In genomic region chr11:106063009-106063408, GRCh38 we compare ENCODE assay signal across 16 cellular contexts. TPM values are rescaled to one million over a fixed set of nuclear protein-coding genes. Genes with fewer than 3 reads are reported as not detected.
DNase-seq lines count a peak whose midpoint lies in the region; ATAC-seq and TF ChIP-seq lines count a peak whose summit lies in the region.
"Had no signal": no experiment of that assay in that cellular context is flagged by ENCODE, and none has a peak within 500 bp of the region (broad histone marks: within the 10 kb centered on the region; RNA-seq: fewer than 3 reads in every experiment).

No MANE protein-coding gene starts in this region.

- H3K27me3 ChIP-seq in left ventricle myocardium inferior (ENCODE audit: low read depth): no peaks in the 10 kb centered on the region

- peak; percentile 73 for ATAC-seq in activated CD8-positive, alpha-beta T cell treated with anti-CD3 and anti-CD28 coated beads for 36 hours
- ATAC-seq in activated CD8-positive, alpha-beta T cell treated with anti-CD3 and anti-CD28 coated beads, Interleukin-2, amount 10 ng/mL, durations not matched to agents 7 days and 5 days: no peak
- ATAC-seq in HG02642 (IDR thresholded peaks at IDR 0.05; ENCODE audit: poor library complexity, unreplicated experiment) (peak; percentile 60), HG03460 (IDR thresholded peaks at IDR 0.05; ENCODE audit: unreplicated experiment) (peak; percentile 48)
- peak; percentile 79 to 88 for ATAC-seq in stimulated activated naive B cell treated with anti-CD40 and anti-IgM and Interleukin-4, amounts not matched to agents 10 μg/mL and 1 μg/mL and 100 μg/mL, for 72 hours (replicated peaks)
- ATAC-seq: WTC11 had no signal

- intact Hi-C loops in activated CD8-positive, alpha-beta T cell treated with anti-CD3 and anti-CD28 coated beads for 36 hours (cut with micrococcal nuclease): no loop called here
- intact Hi-C loops in left ventricle myocardium inferior (cut with micrococcal nuclease): no loop called here

- H3K9me3 ChIP-seq in left ventricle myocardium inferior (replicated peaks): no peaks in the 10 kb centered on the region
- H3K9me3 ChIP-seq: SK-N-SH had no signal

- H3K4me1 Mint-ChIP-seq in activated CD8-positive, alpha-beta T cell treated with anti-CD3 and anti-CD28 coated beads for 36 hours (ENCODE audit: low read depth): peaks cover 15% of the 10 kb centered on the region
- peaks cover 9% of the 10 kb centered on the region for H3K4me1 Mint-ChIP-seq in activated CD8-positive, alpha-beta T cell treated with anti-CD3 and anti-CD28 coated beads, Interleukin-2, amount 10 ng/mL, durations not matched to agents 7 days and 5 days (ENCODE audit: low read depth)
- H3K4me1 Mint-ChIP-seq in stimulated activated naive B cell treated with anti-CD40 and anti-IgM and Interleukin-4, amounts not matched to agents 10 μg/mL and 1 μg/mL and 100 μg/mL, for 72 hours: peaks cover 5 to 9% of the 10 kb centered on the region in 2 donors
- peaks cover 11% of the 10 kb centered on the region for H3K4me1 Mint-ChIP-seq in T-helper 2 cell treated with Interferon-gamma antibody and Interleukin-4, amounts not matched to agents 5 μg/mL and 100 μg/mL, for 36 hours (ENCODE audit: low read depth)

- CTCF ChIA-PET in activated CD8-positive, alpha-beta T cell treated with anti-CD3 and anti-CD28 coated beads for 36 hours (lab: Charles Lee): interaction anchor here (1.6 kb wide), 1 partner anchor 13 kb away, joined by 3 read pairs; no protein-coding TSS in a partner anchor
- CTCF ChIA-PET in activated CD8-positive, alpha-beta T cell treated with anti-CD3 and anti-CD28 coated beads, Interleukin-2, amount 10 ng/mL, durations not matched to agents 7 days and 5 days (lab: Charles Lee): interaction anchor here (1.5 kb wide), 1 partner anchor 14 kb away, joined by 3 read pairs; the partner anchor contains the start of genes AASDHPPT and KBTBD3

- DNase-seq in activated CD8-positive, alpha-beta T cell treated with anti-CD3 and anti-CD28 coated beads for 36 hours: peak; percentile 17
- no peak for DNase-seq in activated CD8-positive, alpha-beta T cell treated with anti-CD3 and anti-CD28 coated beads, Interleukin-2, amount 10 ng/mL, durations not matched to agents 7 days and 5 days
- no peak for DNase-seq in stimulated activated naive B cell treated with anti-CD40 and anti-IgM and Interleukin-4, amounts not matched to agents 10 μg/mL and 1 μg/mL and 100 μg/mL, for 72 hours
- no peak for DNase-seq in T-helper 2 cell treated with Interferon-gamma antibody and Interleukin-4, amounts not matched to agents 5 μg/mL and 100 μg/mL, for 36 hours (ENCODE audit: low spot score)
- DNase-seq in SK-N-DZ (ENCODE audit: low spot score) (no peak), left ventricle myocardium inferior (no peak)
- DNase-seq: amygdala, GM23248, Karpas-422, NCI-H2081 had no signal

- peaks cover 4% of the 10 kb centered on the region for H3K36me3 ChIP-seq in left ventricle myocardium inferior

- no peak for TF ChIP-seq CTCF in activated CD8-positive, alpha-beta T cell treated with anti-CD3 and anti-CD28 coated beads for 36 hours (IDR thresholded peaks at IDR 0.05)
- no peak for TF ChIP-seq CTCF in left ventricle myocardium inferior (IDR thresholded peaks at IDR 0.05; ENCODE audit: borderline replicate concordance)

- no peak overlapping the region for H3K4me3 Mint-ChIP-seq in activated CD8-positive, alpha-beta T cell treated with anti-CD3 and anti-CD28 coated beads for 36 hours
- H3K4me3 Mint-ChIP-seq in activated CD8-positive, alpha-beta T cell treated with anti-CD3 and anti-CD28 coated beads, Interleukin-2, amount 10 ng/mL, durations not matched to agents 7 days and 5 days: no peak overlapping the region
- no peak overlapping the region for H3K4me3 Mint-ChIP-seq in stimulated activated naive B cell treated with anti-CD40 and anti-IgM and Interleukin-4, amounts not matched to agents 10 μg/mL and 1 μg/mL and 100 μg/mL, for 72 hours
- H3K4me3 Mint-ChIP-seq in T-helper 2 cell treated with Interferon-gamma antibody and Interleukin-4, amounts not matched to agents 5 μg/mL and 100 μg/mL, for 36 hours: no peak overlapping the region
- H3K4me3 Mint-ChIP-seq: type B pancreatic cell, WTC11 had no signal

- H3K27me3 Mint-ChIP-seq in activated CD8-positive, alpha-beta T cell treated with anti-CD3 and anti-CD28 coated beads for 36 hours: no peaks in the 10 kb centered on the region
- no peaks in the 10 kb centered on the region for H3K27me3 Mint-ChIP-seq in activated CD8-positive, alpha-beta T cell treated with anti-CD3 and anti-CD28 coated beads, Interleukin-2, amount 10 ng/mL, durations not matched to agents 7 days and 5 days (ENCODE audit: low read depth)
- no peaks in the 10 kb centered on the region for H3K27me3 Mint-ChIP-seq in stimulated activated naive B cell treated with anti-CD40 and anti-IgM and Interleukin-4, amounts not matched to agents 10 μg/mL and 1 μg/mL and 100 μg/mL, for 72 hours
- H3K27me3 Mint-ChIP-seq in T-helper 2 cell treated with Interferon-gamma antibody and Interleukin-4, amounts not matched to agents 5 μg/mL and 100 μg/mL, for 36 hours (ENCODE audit: low read depth): no peaks in the 10 kb centered on the region
- H3K27me3 Mint-ChIP-seq: progenitor cell of endocrine pancreas, type B pancreatic cell had no signal

- H3K36me3 Mint-ChIP-seq in activated CD8-positive, alpha-beta T cell treated with anti-CD3 and anti-CD28 coated beads for 36 hours (ENCODE audit: low read depth): peaks cover 13% of the 10 kb centered on the region
- H3K36me3 Mint-ChIP-seq in activated CD8-positive, alpha-beta T cell treated with anti-CD3 and anti-CD28 coated beads, Interleukin-2, amount 10 ng/mL, durations not matched to agents 7 days and 5 days (ENCODE audit: low read depth): peaks cover 6% of the 10 kb centered on the region
- peaks cover 7 to 8% of the 10 kb centered on the region in 2 donors for H3K36me3 Mint-ChIP-seq in stimulated activated naive B cell treated with anti-CD40 and anti-IgM and Interleukin-4, amounts not matched to agents 10 μg/mL and 1 μg/mL and 100 μg/mL, for 72 hours
- peaks cover 8% of the 10 kb centered on the region for H3K36me3 Mint-ChIP-seq in T-helper 2 cell treated with Interferon-gamma antibody and Interleukin-4, amounts not matched to agents 5 μg/mL and 100 μg/mL, for 36 hours (ENCODE audit: low read depth)
- H3K36me3 Mint-ChIP-seq: type B pancreatic cell, WTC11 had no signal

- POLR2A ChIA-PET in activated CD8-positive, alpha-beta T cell treated with anti-CD3 and anti-CD28 coated beads for 36 hours (lab: Charles Lee): no interaction called here
- POLR2A ChIA-PET in activated CD8-positive, alpha-beta T cell treated with anti-CD3 and anti-CD28 coated beads, Interleukin-2, amount 10 ng/mL, durations not matched to agents 7 days and 5 days (lab: Charles Lee): no interaction called here

- no peak overlapping the region for H3K27ac Mint-ChIP-seq in activated CD8-positive, alpha-beta T cell treated with anti-CD3 and anti-CD28 coated beads for 36 hours
- H3K27ac Mint-ChIP-seq in activated CD8-positive, alpha-beta T cell treated with anti-CD3 and anti-CD28 coated beads, Interleukin-2, amount 10 ng/mL, durations not matched to agents 7 days and 5 days: no peak overlapping the region
- no peak overlapping the region for H3K27ac Mint-ChIP-seq in stimulated activated naive B cell treated with anti-CD40 and anti-IgM and Interleukin-4, amounts not matched to agents 10 μg/mL and 1 μg/mL and 100 μg/mL, for 72 hours
- H3K27ac Mint-ChIP-seq in T-helper 2 cell treated with Interferon-gamma antibody and Interleukin-4, amounts not matched to agents 5 μg/mL and 100 μg/mL, for 36 hours: no peak overlapping the region
- H3K27ac Mint-ChIP-seq: progenitor cell of endocrine pancreas, type B pancreatic cell, WTC11 had no signal

- H3K4me1 ChIP-seq in left ventricle myocardium inferior: no peaks in the 10 kb centered on the region

- H3K4me3 ChIP-seq in left ventricle myocardium inferior: no peak overlapping the region
- H3K4me3 ChIP-seq: GM23248 had no signal

- H3K27ac ChIP-seq in left ventricle myocardium inferior (replicated peaks): no peak overlapping the region
- H3K27ac ChIP-seq: GM23248 had no signal

- H3K9me3 Mint-ChIP-seq in activated CD8-positive, alpha-beta T cell treated with anti-CD3 and anti-CD28 coated beads for 36 hours: no peaks in the 10 kb centered on the region
- no peaks in the 10 kb centered on the region for H3K9me3 Mint-ChIP-seq in activated CD8-positive, alpha-beta T cell treated with anti-CD3 and anti-CD28 coated beads, Interleukin-2, amount 10 ng/mL, durations not matched to agents 7 days and 5 days (ENCODE audit: insufficient read depth)
- peaks cover 0 to 2% of the 10 kb centered on the region in 2 donors for H3K9me3 Mint-ChIP-seq in stimulated activated naive B cell treated with anti-CD40 and anti-IgM and Interleukin-4, amounts not matched to agents 10 μg/mL and 1 μg/mL and 100 μg/mL, for 72 hours
- H3K9me3 Mint-ChIP-seq in T-helper 2 cell treated with Interferon-gamma antibody and Interleukin-4, amounts not matched to agents 5 μg/mL and 100 μg/mL, for 36 hours: no peaks in the 10 kb centered on the region
- H3K9me3 Mint-ChIP-seq: type B pancreatic cell, WTC11 had no signal

RNA-seq across cellular contexts. Expression of gene KBTBD3, which starts 14.1 kb away (rescaled TPM):
- total RNA-seq in activated CD8-positive, alpha-beta T cell treated with anti-CD3 and anti-CD28 coated beads for 36 hours: 10 to 100 TPM; 10.2 to 11.2 TPM
- total RNA-seq in activated CD8-positive, alpha-beta T cell treated with anti-CD3 and anti-CD28 coated beads, Interleukin-2, amount 10 ng/mL, durations not matched to agents 7 days and 5 days: 1 to 10 TPM; 6.2 to 7.7 TPM
- 1.7 and 3.4 TPM in 2 replicates for polyA plus RNA-seq in SK-N-DZ (2014; cell fraction: cytosol; rRNA removed)
- polyA plus RNA-seq in SK-N-DZ (2014; cell fraction: nucleus; rRNA removed): 0.46 and 1.2 TPM in 2 replicates
- 13.8 TPM for total RNA-seq in left ventricle myocardium inferior

RNA-seq across cellular contexts. Expression of gene AASDHPPT, which starts 14.5 kb away (rescaled TPM):
- 10 to 100 TPM; 41.6 to 46.2 TPM for total RNA-seq in activated CD8-positive, alpha-beta T cell treated with anti-CD3 and anti-CD28 coated beads for 36 hours
- 10 to 100 TPM; 30.9 to 31.2 TPM for total RNA-seq in activated CD8-positive, alpha-beta T cell treated with anti-CD3 and anti-CD28 coated beads, Interleukin-2, amount 10 ng/mL, durations not matched to agents 7 days and 5 days
- 85.4 and 88.2 TPM in 2 replicates for polyA plus RNA-seq in SK-N-DZ (2014; cell fraction: cytosol; rRNA removed)
- polyA plus RNA-seq in SK-N-DZ (2014; cell fraction: nucleus; rRNA removed): 44.8 and 47.0 TPM in 2 replicates
- total RNA-seq in left ventricle myocardium inferior: 31.1 TPM

RNA-seq across cellular contexts. Expression of gene MSANTD4, which starts 41.0 kb away (rescaled TPM):
- total RNA-seq in activated CD8-positive, alpha-beta T cell treated with anti-CD3 and anti-CD28 coated beads for 36 hours: 10 to 100 TPM; 10.3 to 11.3 TPM
- total RNA-seq in activated CD8-positive, alpha-beta T cell treated with anti-CD3 and anti-CD28 coated beads, Interleukin-2, amount 10 ng/mL, durations not matched to agents 7 days and 5 days: 10 to 100 TPM; 14.0 to 17.4 TPM
- polyA plus RNA-seq in SK-N-DZ (2014; cell fraction: cytosol; rRNA removed): 23.5 and 23.6 TPM in 2 replicates
- polyA plus RNA-seq in SK-N-DZ (2014; cell fraction: nucleus; rRNA removed): 7.8 and 14.4 TPM in 2 replicates
- total RNA-seq in left ventricle myocardium inferior: 18.8 TPM
